Comparison of ENCODE assay signal across 16 cellular contexts in genomic region chr5:14781106-14781505, GRCh38.
DNase-seq lines count a peak whose midpoint lies in the region; ATAC-seq, FAIRE-seq and TF ChIP-seq lines count a peak whose summit lies in the region.
"Had no signal": no experiment of that assay in that cellular context is flagged by ENCODE, and none has a peak within 500 bp of the region (broad histone marks: within the 10 kb centered on the region; RNA-seq: fewer than 3 reads in every experiment).

No MANE protein-coding gene starts in this region.

- POLR2A ChIA-PET in H1 (lab: Charles Lee; ENCODE audit: partially characterized antibody), result no interaction called here

- H2BK5ac ChIP-seq in H1 (ENCODE audit: low read depth, low read length), result no peak overlapping the region
- H2BK5ac ChIP-seq in neuronal stem cell (ENCODE audit: low read length), result no peak overlapping the region

- H3K9me3 ChIP-seq in BLaER1 (0 out of 2 replicates have a peak, but pooled peaks cover 4% of the 10 kb centered on the region), H1 (ENCODE audit: insufficient read depth in 2 of 2, low read depth in 1 of 2, low read length in 1 of 2) (peaks cover 0 to 13% of the 10 kb centered on the region in 2 experiments; a peak in 2 of 4 replicates), neuronal stem cell (replicated peaks in 1 of 2; ENCODE audit: control insufficient read depth in 2 of 2, insufficient read depth in 1 of 2, low read depth in 1 of 2, low read length in 2 of 2) (peaks cover 7% of the 10 kb centered on the region in 2 donors)
- H3K9me3 ChIP-seq: gastroesophageal sphincter had no signal

- no peak for TF ChIP-seq RAD21 in H1 (IDR thresholded peaks at IDR 0.05 in 1 of 2, conservative IDR thresholded peaks at IDR 0.05 in 1 of 2; ENCODE audit: low read depth in 2 of 2, low read length in 2 of 2)

- H3K4me1 ChIP-seq in BLaER1, result peaks cover 14% of the 10 kb centered on the region
- H3K4me1 ChIP-seq in H1 (replicated peaks in 1 of 4; ENCODE audit: control insufficient read depth in 3 of 4, insufficient read depth in 4 of 4, low read length in 3 of 4), result peaks cover 0 to 11% (median 0%) of the 10 kb centered on the region in 4 experiments; a peak in 2 of 7 replicates
- H3K4me1 ChIP-seq in neuronal stem cell (ENCODE audit: control insufficient read depth in 2 of 2, insufficient read depth in 1 of 2, low read depth in 1 of 2, low read length in 2 of 2), result peaks cover 0 to 2% of the 10 kb centered on the region in 2 donors

- no peak overlapping the region for H4K5ac ChIP-seq in H1 (ENCODE audit: insufficient read length, low read depth, low read length)

- H3K27ac ChIP-seq in BLaER1 (no peak overlapping the region), H1 (ENCODE audit: low read depth, low read length) (no peak overlapping the region), neuronal stem cell (replicated peaks; ENCODE audit: low read length) (no peak overlapping the region)
- H3K27ac ChIP-seq: gastroesophageal sphincter had no signal

- no peaks in the 10 kb centered on the region for H3K79me2 ChIP-seq in H1 (ENCODE audit: control insufficient read depth in 1 of 2, insufficient read depth in 2 of 2, low read length in 2 of 2)

- ATAC-seq in GM19395 (IDR thresholded peaks at IDR 0.05; ENCODE audit: unreplicated experiment) (peak; percentile 70), HG03342 (IDR thresholded peaks at IDR 0.05; ENCODE audit: unreplicated experiment) (peak; percentile 81), GM18861 (IDR thresholded peaks at IDR 0.05; ENCODE audit: unreplicated experiment) (no peak)
- ATAC-seq: gastroesophageal sphincter had no signal

- H3K23ac ChIP-seq in H1 (ENCODE audit: insufficient read length) (no peak overlapping the region), neuronal stem cell (ENCODE audit: low read depth, low read length, poor library complexity) (no peak overlapping the region)

- no peaks in the 10 kb centered on the region for H3K27me3 ChIP-seq in BLaER1
- no peaks in the 10 kb centered on the region for H3K27me3 ChIP-seq in H1 (replicated peaks in 1 of 4; ENCODE audit: control insufficient read depth in 3 of 4, extremely low read depth in 1 of 4, insufficient read depth in 3 of 4, low read length in 3 of 4)
- H3K27me3 ChIP-seq in neuronal stem cell (ENCODE audit: control insufficient read depth in 3 of 3, insufficient read depth in 3 of 3, low read depth in 1 of 3, low read length in 3 of 3), result no peaks in the 10 kb centered on the region
- H3K27me3 ChIP-seq: gastroesophageal sphincter had no signal

- no peak overlapping the region for H4K91ac ChIP-seq in H1 (replicated peaks; ENCODE audit: insufficient read length, low read length)
- H4K91ac ChIP-seq in neuronal stem cell (ENCODE audit: low read depth, low read length, poor library complexity), result no peak overlapping the region

- peaks cover 29% of the 10 kb centered on the region; the same call in 1 of the 2 replicates for H3K36me3 ChIP-seq in BLaER1
- H3K36me3 ChIP-seq in H1 (ENCODE audit: control insufficient read depth in 2 of 4, insufficient read depth in 4 of 4, low read length in 3 of 4), result no peaks in the 10 kb centered on the region
- H3K36me3 ChIP-seq in neuronal stem cell (replicated peaks in 1 of 2; ENCODE audit: control insufficient read depth in 2 of 2, insufficient read depth in 2 of 2, low read length in 2 of 2), result no peaks in the 10 kb centered on the region

- CTCF ChIA-PET in H1 (lab: Charles Lee; ENCODE audit: partially characterized antibody), result interaction anchor here (0.7 to 5.1 kb wide), 6 partner anchors 10 to 222 kb away, joined by 3 to 16 read pairs (median 6); no protein-coding TSS in a partner anchor

- H2BK15ac ChIP-seq in H1 (ENCODE audit: low read length) (no peak overlapping the region), neuronal stem cell (ENCODE audit: low read length) (no peak overlapping the region)

- no peak overlapping the region for H2BK20ac ChIP-seq in H1 (ENCODE audit: low read length)

- H3K4me2 ChIP-seq in BLaER1 (peak overlapping the region; percentile 21; the same call in 1 of the 2 replicates), H1 (ENCODE audit: insufficient read depth in 1 of 2, low read depth in 2 of 2, low read length in 2 of 2) (no peak overlapping the region), neuronal stem cell (ENCODE audit: insufficient read depth, low read length, poor library complexity, severe bottlenecking) (no peak overlapping the region)

- H4K8ac ChIP-seq in H1 (ENCODE audit: extremely low read depth, insufficient read depth, low read length), result no peak overlapping the region
- no peak overlapping the region for H4K8ac ChIP-seq in neuronal stem cell (ENCODE audit: low read depth, low read length)

- no peak overlapping the region for H3K18ac ChIP-seq in H1 (ENCODE audit: extremely low read depth, low read length)
- H3K18ac ChIP-seq in neuronal stem cell (ENCODE audit: low read length), result no peak overlapping the region

- TF ChIP-seq EP300 in H1 (IDR thresholded peaks at IDR 0.05; ENCODE audit: borderline replicate concordance in 1 of 2, low read depth in 2 of 2, low read length in 2 of 2), result no peak

- 0 out of 2 replicates have a peak, but pooled peaks cover 10% of the 10 kb centered on the region for H4K20me1 ChIP-seq in BLaER1
- H4K20me1 ChIP-seq in H1 (replicated peaks in 1 of 2; ENCODE audit: control insufficient read depth in 1 of 2, insufficient read depth in 2 of 2, low read length in 2 of 2), result no peaks in the 10 kb centered on the region

- H3K9ac ChIP-seq in BLaER1 (no peak overlapping the region), H1 (replicated peaks in 1 of 4; ENCODE audit: extremely low read depth in 1 of 4, low read depth in 3 of 4, low read length in 3 of 4) (no peak overlapping the region), neuronal stem cell (ENCODE audit: low read depth, low read length, poor library complexity) (no peak overlapping the region)

- H3K4ac ChIP-seq in H1 (replicated peaks; ENCODE audit: insufficient read length, low read depth, low read length) (no peak overlapping the region), neuronal stem cell (ENCODE audit: low read length) (no peak overlapping the region)

- DNase-seq in H1 (ENCODE audit: low read depth in 1 of 2, low spot score in 2 of 2) (no peak), NCI-H1930 (lab: John Stamatoyannopoulos, UW) (no peak), neuronal stem cell (ENCODE audit: low spot score) (no peak)
- DNase-seq in stimulated activated CD4-positive, alpha-beta T cell treated with anti-CD3 and anti-CD28 coated beads, Interleukin-12 subunit alpha, Interleukin-12 subunit beta, amount 100 ng/mL, for 4 hours, result no peak
- DNase-seq: DMS79, GOT3, left cardiac atrium, NCI-H1092, NCI-H510A treated with DMSO at 0.1 percent for 48 hours, nephron progenitor cell had no signal

- H3K79me1 ChIP-seq in H1 (ENCODE audit: low read depth, low read length) (no peaks in the 10 kb centered on the region; the same call in 1 of the 2 replicates), neuronal stem cell (ENCODE audit: low read depth, low read length) (no peaks in the 10 kb centered on the region)

- H3K56ac ChIP-seq in H1 (replicated peaks; ENCODE audit: insufficient read length, low read depth, low read length), result no peak overlapping the region

- WGBS in H1 (ENCODE audit: extremely low coverage in 1 of 2, insufficient coverage in 1 of 2, insufficient read length in 1 of 2, insufficient replicate concordance in 2 of 2, low coverage in 1 of 2, low lambda C conversion rate in 2 of 2, missing lambda C conversion rate in 1 of 2), 2 experiments, result 95% methylated on average over 5 of the region's 5 CpGs; no CpG with 5 or more reads in 1 of the 2 experiments
- no CpG with 5 or more reads among the region's 5 CpGs for WGBS in neuronal stem cell (ENCODE audit: extremely low coverage in 2 of 2, insufficient read length in 2 of 2, insufficient replicate concordance in 1 of 2), 2 donors

- TF ChIP-seq CTCF in H1 (IDR thresholded peaks at IDR 0.05; ENCODE audit: control extremely low read depth in 1 of 3, insufficient read depth in 1 of 3, low read depth in 1 of 3, low read length in 3 of 3), result no peak

- 0 out of 2 replicates have a peak overlapping the region, but pooled peaks have one; percentile 21 for H2BK12ac ChIP-seq in H1 (ENCODE audit: low read depth, low read length)
- no peak overlapping the region for H2BK12ac ChIP-seq in neuronal stem cell (ENCODE audit: low read length)

- TF ChIP-seq POLR2A in H1 (IDR thresholded peaks at IDR 0.05; ENCODE audit: control extremely low read depth in 1 of 2, low read depth in 2 of 2, low read length in 2 of 2), result no peak

- H2AFZ ChIP-seq in H1 (ENCODE audit: low read length), result no peak overlapping the region
- H2AFZ ChIP-seq in neuronal stem cell (ENCODE audit: low read length), result no peak overlapping the region

- no peak overlapping the region for H3K14ac ChIP-seq in H1 (ENCODE audit: insufficient read length)
- H3K14ac ChIP-seq in neuronal stem cell (ENCODE audit: low read length), result no peak overlapping the region

- H3K23me2 ChIP-seq in H1 (ENCODE audit: low read depth, low read length), result no peaks in the 10 kb centered on the region

- H3K4me3 ChIP-seq in BLaER1 (no peak overlapping the region), H1 (ENCODE audit: extremely low read depth in 1 of 4, insufficient read depth in 2 of 4, low read depth in 3 of 4, low read length in 4 of 4) (no peak overlapping the region), neuronal stem cell (ENCODE audit: low read length in 2 of 2) (no peak overlapping the region)
- H3K4me3 ChIP-seq: gastroesophageal sphincter had no signal

- no peak for FAIRE-seq in H1 (lab: Jason Lieb, UNC)
- FAIRE-seq: TTC549 had no signal

- H2AK5ac ChIP-seq in H1 (ENCODE audit: low read depth, low read length) (no peak overlapping the region; the same call in 1 of the 2 replicates), neuronal stem cell (ENCODE audit: low read depth, low read length) (no peak overlapping the region)

- no peak overlapping the region for H2BK120ac ChIP-seq in H1 (replicated peaks; ENCODE audit: low read depth, low read length)
- H2BK120ac ChIP-seq in neuronal stem cell (ENCODE audit: low read depth, low read length), result no peak overlapping the region

TF ChIP-seq in H1, 55 proteins besides CTCF, POLR2A, EP300 and RAD21:
- TF ChIP-seq JUND (IDR thresholded peaks at IDR 0.05; ENCODE audit: low read length) (no peak), ATF2 (IDR thresholded peaks at IDR 0.05; ENCODE audit: low read length) (no peak), ZNF274 (IDR thresholded peaks at IDR 0.05; ENCODE audit: borderline replicate concordance, extremely low read depth, low read length) (no peak)
